In the genomic region with DNA sequence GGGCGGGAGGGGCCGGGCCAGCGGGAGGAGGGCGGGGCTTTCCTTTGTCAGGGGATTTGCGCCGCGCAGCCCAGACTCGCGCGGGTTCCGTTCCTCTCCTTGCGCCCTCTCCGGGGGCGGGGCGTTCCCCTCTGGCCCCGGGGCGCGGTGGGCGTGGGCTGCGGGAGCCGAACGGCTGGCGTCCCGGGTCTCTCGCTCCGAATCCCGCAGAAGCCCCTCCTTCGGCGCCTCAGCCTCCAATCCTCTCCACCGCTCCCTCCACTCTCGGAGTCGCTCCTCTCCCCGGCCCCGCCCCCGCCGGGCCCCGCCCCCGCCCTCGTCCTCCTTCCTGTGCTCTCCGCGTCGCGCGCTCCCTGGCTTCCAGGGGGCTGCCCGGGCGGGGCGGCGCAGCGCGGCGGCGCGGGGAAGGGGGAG, we compare ENCODE assay signal across 8 cellular contexts.
A peak's percentile ranks its signal among the peaks of the same experiment; 100 is the strongest.
DNase-seq lines count a peak whose midpoint lies in the region; TF ChIP-seq lines count a peak whose summit lies in the region.

No MANE protein-coding gene starts in this region.

- CTCF ChIA-PET in HEK293T (lab: Yijun Ruan, JAX), result interaction anchor here (1.1 to 1.2 kb wide), 2 partner anchors 14 to 310 kb away, joined by 3 read pairs; no protein-coding TSS in a partner anchor
- CTCF ChIA-PET in activated naive CD4-positive, alpha-beta T cell treated with anti-CD3 and anti-CD28 coated beads, Interleukin-2, amount 10 ng/mL, durations not matched to agents 7 days and 5 days (lab: Charles Lee), result interaction anchor here (2.9 kb wide), 1 partner anchor 9 kb away, joined by 29 read pairs; no protein-coding TSS in a partner anchor

- in situ Hi-C loops in SK-MEL-5 (cut with HindIII; ENCODE audit: low pct_unique_long_range_greater_than_20kb, low sequenced_read_pairs), result no loop called here

- DNase-seq in ELR (ENCODE audit: low read depth), result peak; percentile 97
- peak; percentile 98 for DNase-seq in HEK293T (ENCODE audit: extremely low spot score)
- peak; percentile 79 for DNase-seq in MV-4-11 (lab: John Stamatoyannopoulos, UW)
- peak; percentile 95 for DNase-seq in SK-MEL-5 (ENCODE audit: low read depth, low spot score)
- peak; percentile 90 for DNase-seq in activated naive CD4-positive, alpha-beta T cell treated with anti-CD3 and anti-CD28 coated beads, Interleukin-2, amount 10 ng/mL, durations not matched to agents 7 days and 5 days
- peak; percentile 90 for DNase-seq in germinal center (ENCODE audit: low spot score)
- peak; percentile 68 for DNase-seq in non-pigmented ciliary epithelial cell (ENCODE audit: low read depth)
- peak; percentile 90 for DNase-seq in superior temporal gyrus (ENCODE audit: extremely low spot score)

- H3K36me3 Mint-ChIP-seq in activated naive CD4-positive, alpha-beta T cell treated with anti-CD3 and anti-CD28 coated beads, Interleukin-2, amount 10 ng/mL, durations not matched to agents 7 days and 5 days, result peaks cover 41% of the 10 kb centered on the region

- H3K4me3 Mint-ChIP-seq in activated naive CD4-positive, alpha-beta T cell treated with anti-CD3 and anti-CD28 coated beads, Interleukin-2, amount 10 ng/mL, durations not matched to agents 7 days and 5 days, result peak overlapping the region; percentile 82

- no peaks in the 10 kb centered on the region for H3K27me3 Mint-ChIP-seq in activated naive CD4-positive, alpha-beta T cell treated with anti-CD3 and anti-CD28 coated beads, Interleukin-2, amount 10 ng/mL, durations not matched to agents 7 days and 5 days

- H3K9me3 Mint-ChIP-seq in activated naive CD4-positive, alpha-beta T cell treated with anti-CD3 and anti-CD28 coated beads, Interleukin-2, amount 10 ng/mL, durations not matched to agents 7 days and 5 days, result no peaks in the 10 kb centered on the region

- peaks cover 52% of the 10 kb centered on the region for H3K4me1 Mint-ChIP-seq in activated naive CD4-positive, alpha-beta T cell treated with anti-CD3 and anti-CD28 coated beads, Interleukin-2, amount 10 ng/mL, durations not matched to agents 7 days and 5 days

- no peak overlapping the region for H3K27ac Mint-ChIP-seq in activated naive CD4-positive, alpha-beta T cell treated with anti-CD3 and anti-CD28 coated beads, Interleukin-2, amount 10 ng/mL, durations not matched to agents 7 days and 5 days

- POLR2A ChIA-PET in HEK293T (lab: Yijun Ruan, JAX), result interaction anchor here (0.7 to 2.5 kb wide), 3 partner anchors 10 to 59 kb away, joined by 3 to 8 read pairs (median 4); no protein-coding TSS in a partner anchor

TF ChIP-seq in HEK293T, 16 proteins besides CTCF, POLR2A, EP300 and RAD21:
- TF ChIP-seq NFRKB (IDR thresholded peaks at IDR 0.05) (no peak), BHLHE40 (IDR thresholded peaks at IDR 0.05; ENCODE audit: borderline replicate concordance) (no peak), ZNF384 (IDR thresholded peaks at IDR 0.05) (no peak), HDGF (IDR thresholded peaks at IDR 0.05; ENCODE audit: borderline replicate concordance) (no peak), SUZ12 (IDR thresholded peaks at IDR 0.05) (no peak), FOXK2 (IDR thresholded peaks at IDR 0.05) (no peak), FOXA1 (IDR thresholded peaks at IDR 0.05) (no peak)
- TF ChIP-seq, protein P1, sequence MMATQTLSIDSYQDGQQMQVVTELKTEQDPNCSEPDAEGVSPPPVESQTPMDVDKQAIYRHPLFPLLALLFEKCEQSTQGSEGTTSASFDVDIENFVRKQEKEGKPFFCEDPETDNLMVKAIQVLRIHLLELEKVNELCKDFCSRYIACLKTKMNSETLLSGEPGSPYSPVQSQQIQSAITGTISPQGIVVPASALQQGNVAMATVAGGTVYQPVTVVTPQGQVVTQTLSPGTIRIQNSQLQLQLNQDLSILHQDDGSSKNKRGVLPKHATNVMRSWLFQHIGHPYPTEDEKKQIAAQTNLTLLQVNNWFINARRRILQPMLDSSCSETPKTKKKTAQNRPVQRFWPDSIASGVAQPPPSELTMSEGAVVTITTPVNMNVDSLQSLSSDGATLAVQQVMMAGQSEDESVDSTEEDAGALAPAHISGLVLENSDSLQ (IDR thresholded peaks at IDR 0.05), result no peak
TF ChIP-seq in HEK293T: peak in this region for 0.

Comparison
In these comparisons a context has a peak if more than half of its experiments do, and no peak if none do; other contexts are left out.
1. Peak in every context shown above with its lines: DNase-seq.